ENCODE assay signal across 22 cellular contexts in the genomic region with DNA sequence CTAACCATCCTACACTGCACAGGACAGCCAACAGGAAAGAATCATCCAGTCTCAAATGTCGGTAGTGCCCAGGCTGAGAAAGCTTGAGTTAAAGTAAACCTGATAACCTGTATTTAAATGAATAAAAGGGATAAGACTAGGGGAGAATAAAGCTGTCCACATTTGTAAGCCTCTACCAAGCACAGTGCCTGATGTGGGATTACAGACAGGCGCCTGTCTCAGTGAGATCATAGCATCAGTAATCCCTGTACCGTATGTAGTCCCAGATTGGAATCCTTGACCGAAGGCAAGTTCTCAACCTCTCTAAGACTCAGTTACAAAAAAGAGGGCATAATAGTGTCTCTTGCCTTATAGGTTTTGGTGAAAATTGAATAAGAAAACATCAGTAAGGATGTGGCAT.
"Had no signal": no experiment of that assay in that cellular context is flagged by ENCODE, and none has a peak within 500 bp of the region (broad histone marks: within the 10 kb centered on the region; RNA-seq: fewer than 3 reads in every experiment).

No MANE protein-coding gene starts in this region.

- FAIRE-seq: colon, endothelial cell of umbilical vein, frontal cortex, islet of Langerhans, keratinocyte had no signal

- H3K27me3 Mint-ChIP-seq: naive B cell had no signal

- H3K27ac Mint-ChIP-seq: mesothelial cell of epicardium had no signal

- DNase-seq: dermis blood vessel endothelial cell; dorsolateral prefrontal cortex; effector CD4-positive, alpha-beta T cell; effector memory CD4-positive, alpha-beta T cell; foreskin keratinocyte; head of caudate nucleus; heart right ventricle; hippocampal formation; left cardiac atrium; left lung; left ventricle myocardium superior; lower lobe of right lung; mesenchymal stem cell; mucosa of descending colon; naive B cell had no signal

- H3K4me3 Mint-ChIP-seq: mesothelial cell of epicardium, naive B cell had no signal

- H3K4me1 Mint-ChIP-seq: mesothelial cell of epicardium had no signal

- ATAC-seq: foreskin keratinocyte, gastroesophageal sphincter, heart right ventricle, left cardiac atrium, left lung, left ventricle myocardium superior, lower lobe of right lung, mucosa of descending colon had no signal
